8 cellular contexts compared by ENCODE assay signal in the genomic region with DNA sequence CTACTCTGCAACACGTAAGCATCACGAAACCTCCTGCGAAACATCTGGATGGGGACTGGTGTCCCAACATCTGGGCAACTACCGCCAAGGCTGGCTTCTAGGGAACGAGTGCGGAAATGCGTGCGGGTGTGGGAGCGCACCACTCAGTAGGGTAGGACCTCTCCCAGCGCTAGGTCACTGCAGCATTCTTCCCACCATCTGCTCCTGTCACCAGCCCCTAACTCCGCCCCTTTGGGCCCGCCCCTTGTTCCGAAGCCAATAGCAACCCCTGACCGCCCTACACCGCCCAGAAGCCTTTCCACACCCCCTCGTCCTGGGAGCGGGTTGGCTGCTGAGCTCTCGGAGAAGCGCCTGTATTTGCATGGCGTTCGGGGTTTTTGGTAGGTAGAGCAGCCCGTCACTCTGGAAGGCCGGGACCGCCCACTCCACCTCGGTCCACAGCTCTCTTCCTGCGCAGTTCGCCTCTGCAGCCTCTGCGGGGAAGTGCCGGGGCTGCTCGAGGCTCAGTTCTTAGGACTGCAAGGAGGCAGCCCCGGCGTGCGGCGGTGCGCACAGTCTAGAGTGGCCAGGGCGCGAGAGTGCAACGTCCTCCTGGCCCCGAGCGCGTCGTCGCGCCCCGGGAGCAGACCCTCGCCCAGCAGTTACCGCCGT. TPM values are rescaled to one million over a fixed set of nuclear protein-coding genes. Genes with fewer than 3 reads are reported as not detected.
A peak's percentile ranks its signal among the peaks of the same experiment; 100 is the strongest.
DNase-seq lines count a peak whose midpoint lies in the region; ATAC-seq and TF ChIP-seq lines count a peak whose summit lies in the region.

A gene (plus strand): TSS at position 454 of the 651 bp plus-strand sequence. CDS start 438 bp downstream, outside the sequence.

- peak within 1 kb of the TSS; percentile 76 for H3K4me3 ChIP-seq in left ventricle myocardium inferior
- peak within 1 kb of the TSS; percentile 20 to 75 (median 66) for H3K4me3 ChIP-seq in upper lobe of left lung

- DNase-seq in GM10266 (ENCODE audit: extremely low spot score): peak; percentile 84
- DNase-seq in NCI-H1092 treated with DMSO at 0.1 percent for 48 hours (lab: John Stamatoyannopoulos, UW): peak; percentile 56
- DNase-seq in amniotic stem cell (lab: John Stamatoyannopoulos, UW): peak; percentile 99
- DNase-seq in left ventricle myocardium inferior: peak; percentile 98
- peak; percentile 64 to 97 (median 74) for DNase-seq in posterior cingulate gyrus
- peak; percentile 95 to 99 for DNase-seq in upper lobe of left lung

- H3K27ac ChIP-seq in left ventricle myocardium inferior (replicated peaks) (peak within 1 kb of the TSS; percentile 84), upper lobe of left lung (peak within 1 kb of the TSS; percentile 78 to 89 (median 86))

- 2 to 4% methylated on average over 12 to 48 of the region's 48 CpGs for WGBS in upper lobe of left lung, 2 donors

- intact Hi-C loops in T-helper 1 cell treated with Interleukin-12 subunit alpha and Interleukin-12 subunit beta and Interleukin-4 antibody, amounts not matched to agents 30 ng/mL and 1 ng/mL, for 36 hours (cut with micrococcal nuclease): loop anchor here (1.0 to 10.0 kb wide), 8 partner anchors 9 to 1694 kb away; a partner anchor contains a TSS
- intact Hi-C loops in left ventricle myocardium inferior (cut with micrococcal nuclease): loop anchor here (5.0 to 10.0 kb wide), 2 partner anchors 703 to 966 kb away; no protein-coding TSS in a partner anchor
- intact Hi-C loops in posterior cingulate gyrus (cut with DNase I): no loop called here

- peak in 3 of 4 donors; percentile 17 to 89 (median 70) for TF ChIP-seq POLR2A in upper lobe of left lung (IDR thresholded peaks at IDR 0.05)

- H3K9me3 ChIP-seq in left ventricle myocardium inferior (replicated peaks): no peaks in the 10 kb centered on the region
- no peaks in the 10 kb centered on the region for H3K9me3 ChIP-seq in upper lobe of left lung

- H3K36me3 ChIP-seq in left ventricle myocardium inferior: no peaks in the 10 kb centered on the region
- H3K36me3 ChIP-seq in upper lobe of left lung: no peaks in the 10 kb centered on the region

- peak in 1 of 4 donors; percentile 2 for TF ChIP-seq EP300 in upper lobe of left lung (IDR thresholded peaks at IDR 0.05)

- ATAC-seq in HG02588 (IDR thresholded peaks at IDR 0.05; ENCODE audit: unreplicated experiment) (peak; percentile 74), upper lobe of left lung (ENCODE audit: low FRiP score in 2 of 2) (peak; percentile 93 to 95)

- TF ChIP-seq CTCF in GM10266 (IDR thresholded peaks at IDR 0.05; ENCODE audit: control insufficient read depth, insufficient read depth, low read depth, missing control alignments): no peak
- TF ChIP-seq CTCF in left ventricle myocardium inferior (IDR thresholded peaks at IDR 0.05; ENCODE audit: borderline replicate concordance): no peak
- TF ChIP-seq CTCF in upper lobe of left lung (IDR thresholded peaks at IDR 0.05): peak in 4 of 6 experiments; percentile 12 to 56 (median 22)

- H3K27me3 ChIP-seq in left ventricle myocardium inferior (ENCODE audit: low read depth) (peaks cover 97% of the 10 kb centered on the region), upper lobe of left lung (peaks cover 0 to 53% (median 28%) of the 10 kb centered on the region in 4 donors)

- peaks cover 82% of the 10 kb centered on the region for H3K4me1 ChIP-seq in left ventricle myocardium inferior
- peaks cover 37 to 75% (median 65%) of the 10 kb centered on the region in 4 donors for H3K4me1 ChIP-seq in upper lobe of left lung

RNA-seq across cellular contexts. Expression of the gene that starts here (rescaled TPM):
- 51.0 and 53.9 TPM in 2 replicates for total RNA-seq in T-helper 1 cell treated with Interleukin-12 subunit alpha and Interleukin-12 subunit beta and Interleukin-4 antibody, amounts not matched to agents 30 ng/mL and 1 ng/mL, for 36 hours
- total RNA-seq in left ventricle myocardium inferior (1.2 TPM), upper lobe of left lung (1 to 10 TPM; 2.7 to 7.2 (median 4.3) TPM)

Comparison
In these comparisons a context has a peak if more than half of its experiments do, and no peak if none do; other contexts are left out.
1. Peak in every context shown above with its lines: DNase-seq, ATAC-seq, H3K4me3 ChIP-seq and H3K27ac ChIP-seq.
2. CTCF ChIP-seq: peak in upper lobe of left lung (4 of 6); none in GM10266 (single experiment) and left ventricle myocardium inferior (single experiment).